14 cellular contexts compared by ENCODE assay signal in the genomic region with DNA sequence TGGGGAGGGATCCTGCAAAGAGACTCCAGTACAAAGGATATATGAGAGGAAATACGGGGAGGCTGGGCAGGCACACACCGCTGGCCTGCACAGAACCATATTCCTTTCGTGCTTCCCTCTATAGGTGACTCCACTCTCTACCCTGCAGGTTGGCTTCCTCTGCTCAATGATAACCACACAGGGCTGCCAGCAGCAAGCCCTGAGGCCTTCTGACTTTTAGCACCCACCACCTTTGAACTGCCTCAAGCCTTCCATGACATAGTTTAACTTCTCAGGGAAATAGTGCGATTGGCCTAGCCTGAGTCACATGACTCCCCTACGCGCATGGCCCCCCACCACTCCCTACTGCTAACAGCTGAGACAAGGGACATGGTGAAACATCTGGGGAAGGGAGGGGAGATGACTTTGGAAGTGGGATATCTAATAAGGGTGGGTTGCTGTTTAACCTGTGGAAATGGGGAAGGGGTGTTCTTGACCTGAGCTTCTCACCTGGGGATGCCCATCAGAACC. TPM values are rescaled to one million over a fixed set of nuclear protein-coding genes. Genes with fewer than 3 reads are reported as not detected.
A peak's percentile ranks its signal among the peaks of the same experiment; 100 is the strongest.
DNase-seq lines count a peak whose midpoint lies in the region; TF ChIP-seq lines count a peak whose summit lies in the region.
"Had no signal": no experiment of that assay in that cellular context is flagged by ENCODE, and none has a peak within 500 bp of the region (broad histone marks: within the 10 kb centered on the region; RNA-seq: fewer than 3 reads in every experiment).

No MANE protein-coding gene starts in this region.

- no peak overlapping the region for H3K27ac Mint-ChIP-seq in endodermal cell
- no peak overlapping the region for H3K27ac Mint-ChIP-seq in type B pancreatic cell

- H3K27me3 Mint-ChIP-seq in endodermal cell (ENCODE audit: insufficient read depth) (no peaks in the 10 kb centered on the region), type B pancreatic cell (no peaks in the 10 kb centered on the region)

- TF ChIP-seq POLR2A in spleen (IDR thresholded peaks at IDR 0.05): no peak

- H3K4me3 ChIP-seq in left ventricle myocardium inferior: no peak overlapping the region
- no peak overlapping the region for H3K4me3 ChIP-seq in right atrium auricular region
- H3K4me3 ChIP-seq in endodermal cell (ENCODE audit: low read length): no peak overlapping the region
- H3K4me3 ChIP-seq in spleen: no peak overlapping the region
- H3K4me3 ChIP-seq: coronary artery had no signal

- peaks cover 62% of the 10 kb centered on the region for H3K4me1 ChIP-seq in left ventricle myocardium inferior
- H3K4me1 ChIP-seq in right atrium auricular region: peaks cover 2 to 27% of the 10 kb centered on the region in 2 donors
- H3K4me1 ChIP-seq in endodermal cell (ENCODE audit: control insufficient read depth, insufficient read depth, low read length): no peaks in the 10 kb centered on the region
- peaks cover 8 to 62% (median 28%) of the 10 kb centered on the region in 6 donors for H3K4me1 ChIP-seq in spleen

- H3K36me3 Mint-ChIP-seq in endodermal cell (ENCODE audit: low read depth) (no peaks in the 10 kb centered on the region), type B pancreatic cell (no peaks in the 10 kb centered on the region)

- H3K27ac ChIP-seq in left ventricle myocardium inferior (replicated peaks) (peak overlapping the region; percentile 97), right atrium auricular region (no peak overlapping the region), endodermal cell (ENCODE audit: low read depth, low read length) (no peak overlapping the region), spleen (peak overlapping the region in 3 of 8 donors; percentile 95 to 96 (median 96))

- no peak for DNase-seq in left ventricle myocardium inferior
- no peak for DNase-seq in right atrium auricular region (ENCODE audit: low spot score)
- DNase-seq in NCI-H345 treated with DMSO at 0.1 percent for 48 hours (lab: John Stamatoyannopoulos, UW; ENCODE audit: unreplicated experiment): peak; percentile 71
- no peak for DNase-seq in endodermal cell
- no peak for DNase-seq in type B pancreatic cell (ENCODE audit: extremely low spot score, unreplicated experiment)
- no peak for DNase-seq in effector CD8-positive, alpha-beta T cell (lab: John Stamatoyannopoulos, UW)
- no peak for DNase-seq in spleen
- DNase-seq in activated naive CD4-positive, alpha-beta T cell treated with Interleukin-2 at 50 U/mL for 16 hours: no peak
- DNase-seq: activated gamma-delta T cell, mammary epithelial cell, MV-4-11, NCI-H2029, retina had no signal

- TF ChIP-seq CTCF in left ventricle myocardium inferior (IDR thresholded peaks at IDR 0.05; ENCODE audit: borderline replicate concordance): no peak
- TF ChIP-seq CTCF in right atrium auricular region (IDR thresholded peaks at IDR 0.05): no peak
- peak; percentile 25 for TF ChIP-seq CTCF in endodermal cell (conservative IDR thresholded peaks at IDR 0.05)
- TF ChIP-seq CTCF in type B pancreatic cell (conservative IDR thresholded peaks at IDR 0.05): no peak
- TF ChIP-seq CTCF in spleen (IDR thresholded peaks at IDR 0.05 in 8 of 11, conservative IDR thresholded peaks at IDR 0.05 in 3 of 11): no peak

- H3K4me1 Mint-ChIP-seq in endodermal cell (peaks cover 51% of the 10 kb centered on the region), type B pancreatic cell (ENCODE audit: unreplicated experiment) (peaks cover 42% of the 10 kb centered on the region)

- intact Hi-C loops in left ventricle myocardium inferior (cut with micrococcal nuclease) (no loop called here), spleen (cut with DNase I; ENCODE audit: low total_unique reads) (loop anchor here (10.0 kb wide), 2 partner anchors 205 to 245 kb away; no protein-coding TSS in a partner anchor)

- H3K9ac ChIP-seq in endodermal cell (ENCODE audit: extremely low read depth, low read length, poor library complexity, severe bottlenecking): no peak overlapping the region

- WGBS in endodermal cell (ENCODE audit: insufficient coverage in 1 of 2, insufficient read length in 1 of 2), 2 experiments: 80 to 97% methylated on average over 1 to 6 of the region's 6 CpGs
- 93 to 96% (median 94%) methylated on average over 6 of the region's 6 CpGs for WGBS in spleen, 5 donors

- H3K9me3 Mint-ChIP-seq in endodermal cell (no peaks in the 10 kb centered on the region), type B pancreatic cell (no peaks in the 10 kb centered on the region)

- H3K4me3 Mint-ChIP-seq in endodermal cell: no peak overlapping the region
- H3K4me3 Mint-ChIP-seq in type B pancreatic cell: peak overlapping the region; percentile 64

- no peaks in the 10 kb centered on the region for H3K27me3 ChIP-seq in left ventricle myocardium inferior (ENCODE audit: low read depth)
- no peaks in the 10 kb centered on the region for H3K27me3 ChIP-seq in right atrium auricular region
- H3K27me3 ChIP-seq in endodermal cell (ENCODE audit: control insufficient read depth, insufficient read depth, low read length, poor library complexity, severe bottlenecking): no peaks in the 10 kb centered on the region
- H3K27me3 ChIP-seq in spleen (replicated peaks in 1 of 7): no peaks in the 10 kb centered on the region

- H3K36me3 ChIP-seq in left ventricle myocardium inferior: no peaks in the 10 kb centered on the region
- no peaks in the 10 kb centered on the region for H3K36me3 ChIP-seq in right atrium auricular region
- no peaks in the 10 kb centered on the region for H3K36me3 ChIP-seq in endodermal cell (ENCODE audit: control insufficient read depth, insufficient read depth, low read length)
- no peaks in the 10 kb centered on the region for H3K36me3 ChIP-seq in spleen

- H3K9me3 ChIP-seq in left ventricle myocardium inferior (replicated peaks): no peaks in the 10 kb centered on the region
- no peaks in the 10 kb centered on the region for H3K9me3 ChIP-seq in right atrium auricular region
- no peaks in the 10 kb centered on the region for H3K9me3 ChIP-seq in endodermal cell (ENCODE audit: control insufficient read depth, low read length)
- no peaks in the 10 kb centered on the region for H3K9me3 ChIP-seq in spleen

RNA-seq across cellular contexts. Expression of gene FOXN3, which starts 3.0 kb away (rescaled TPM):
- 120 TPM for total RNA-seq in left ventricle myocardium inferior
- 10 to 100 TPM; 80.1 to 90.3 TPM for total RNA-seq in right atrium auricular region
- 10 to 100 TPM; 61.2 to 84.1 TPM for total RNA-seq in endodermal cell
- 44.3 TPM for polyA plus RNA-seq in endodermal cell (2013, experiment 1 of 2)
- 37.3 TPM for polyA plus RNA-seq in endodermal cell (2013, experiment 2 of 2)
- total RNA-seq in type B pancreatic cell (ENCODE audit: low replicate concordance): 40.4 and 73.5 TPM in 2 replicates
- 100 to 1,000 TPM in 5 of 7 donors, 10 to 100 TPM in 2; 76.4 to 121 (median 105) TPM for total RNA-seq in spleen
- polyA plus RNA-seq in spleen: 10 to 100 TPM in 1 of 3 donors, 1 to 10 TPM in 2; 9.2 to 12.7 (median 9.3) TPM
